In the genomic region with DNA sequence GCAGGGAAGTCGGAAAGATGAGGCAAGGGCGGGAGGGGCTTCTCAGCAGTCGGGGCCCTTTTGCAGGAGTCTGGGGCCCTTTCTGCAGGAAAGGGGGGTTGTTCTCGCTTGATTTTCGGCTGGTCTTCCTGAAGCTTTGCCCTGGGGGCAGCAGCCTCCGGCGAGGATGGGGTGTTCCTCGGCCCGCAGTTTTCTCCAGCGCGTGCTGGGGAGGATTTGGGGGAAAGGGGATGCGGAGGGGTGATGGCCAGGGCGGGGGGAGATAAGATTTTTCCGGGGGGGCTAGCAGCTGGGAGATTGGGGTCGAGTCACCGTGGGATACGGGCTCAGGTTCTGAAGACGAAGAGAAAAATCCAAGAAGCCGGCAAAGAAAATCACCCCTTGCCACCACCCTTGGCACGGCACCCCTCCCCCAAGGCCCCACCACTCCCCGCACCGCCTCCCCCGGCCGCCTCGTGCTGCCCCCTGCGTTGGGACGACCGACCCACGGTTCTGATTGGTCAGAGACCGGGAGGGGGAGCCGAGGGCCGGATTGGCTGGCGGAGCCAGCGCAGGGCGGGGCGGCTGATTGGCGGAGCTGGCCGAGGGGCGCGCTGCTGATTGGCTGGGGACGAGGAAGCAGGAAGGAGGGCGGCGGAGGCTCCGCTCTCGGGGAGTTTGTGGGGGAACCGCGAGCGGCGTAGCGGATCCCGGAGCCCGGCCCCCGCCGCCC, we compare ENCODE assay signal across 8 cellular contexts. TPM values are rescaled to one million over a fixed set of nuclear protein-coding genes. Genes with fewer than 3 reads are reported as not detected.
A peak's percentile ranks its signal among the peaks of the same experiment; 100 is the strongest.
DNase-seq lines count a peak whose midpoint lies in the region; TF ChIP-seq lines count a peak whose summit lies in the region.

A gene (plus strand): TSS at position 654 of the 712 bp plus-strand sequence. CDS start 17,512 bp downstream, outside the sequence.

- no peak within 1 kb of the TSS for H3K56ac ChIP-seq in H9 (ENCODE audit: insufficient read length, low read depth, low read length)

- H3K4ac ChIP-seq in H9 (ENCODE audit: low read depth, low read length) = no peak within 1 kb of the TSS

- no peak within 1 kb of the TSS for H2BK5ac ChIP-seq in H9 (ENCODE audit: insufficient read length, low read length)

- no peak within 1 kb of the TSS for H2BK12ac ChIP-seq in H9 (ENCODE audit: insufficient read length, low read depth, low read length)

- H3K9me3 Mint-ChIP-seq in H9 (no peaks in the 10 kb centered on the region; a peak in 1 of 5 replicates), neural crest cell (no peaks in the 10 kb centered on the region)

- H3K36me3 Mint-ChIP-seq in H9 (ENCODE audit: insufficient read depth in 1 of 3, low read depth in 3 of 3) = peaks cover 0 to 15% (median 0%) of the 10 kb centered on the region in 3 experiments; a peak in 5 of 7 replicates
- no peaks in the 10 kb centered on the region for H3K36me3 Mint-ChIP-seq in neural crest cell (ENCODE audit: low read depth)

- H3K27me3 Mint-ChIP-seq in H9 (ENCODE audit: low read depth) (peaks cover 15% of the 10 kb centered on the region), neural crest cell (ENCODE audit: low read depth) (peaks cover 69% of the 10 kb centered on the region)

- peak within 1 kb of the TSS; percentile 67 to 97 (median 74); a peak in 6 of 7 replicates for H3K27ac Mint-ChIP-seq in H9
- peak within 1 kb of the TSS; percentile 62 for H3K27ac Mint-ChIP-seq in neural crest cell (ENCODE audit: unreplicated experiment)

- H4K91ac ChIP-seq in H9 (ENCODE audit: insufficient read length, low read depth, low read length) = no peak within 1 kb of the TSS

- H2BK15ac ChIP-seq in H9 (ENCODE audit: low read depth, low read length) = no peak within 1 kb of the TSS

- TF ChIP-seq CTCF in H9 (conservative IDR thresholded peaks at IDR 0.05) = no peak
- TF ChIP-seq CTCF in fibroblast of villous mesenchyme (IDR thresholded peaks at IDR 0.05; ENCODE audit: insufficient read depth, low read depth, low read length) = no peak
- peak; percentile 25 for TF ChIP-seq CTCF in neural crest cell (conservative IDR thresholded peaks at IDR 0.05)

- H2BK120ac ChIP-seq in H9 (ENCODE audit: low read depth, low read length, poor library complexity, severe bottlenecking) = no peak within 1 kb of the TSS

- peaks cover 8% of the 10 kb centered on the region for H3K79me1 ChIP-seq in H9 (ENCODE audit: insufficient read depth, low read depth, low read length, poor library complexity, severe bottlenecking)

- peaks cover 30% of the 10 kb centered on the region; the same call in 1 of the 2 replicates for H3K79me2 ChIP-seq in H9 (ENCODE audit: insufficient read depth, low read length)

- H3K23ac ChIP-seq in H9 (ENCODE audit: insufficient read length, low read depth, low read length) = no peak within 1 kb of the TSS

- H3K4me1 ChIP-seq in ES-I3 (ENCODE audit: insufficient read depth, low read length) (peaks cover 36% of the 10 kb centered on the region), H9 (ENCODE audit: insufficient read depth, low read length) (peaks cover 26% of the 10 kb centered on the region), stomach smooth muscle (ENCODE audit: control insufficient read depth, insufficient read depth, low read length) (peaks cover 42% of the 10 kb centered on the region)

- H3K4me3 Mint-ChIP-seq in H9 = peak within 1 kb of the TSS; percentile 95 to 96
- peak within 1 kb of the TSS; percentile 95 for H3K4me3 Mint-ChIP-seq in neural crest cell

- peaks cover 4% of the 10 kb centered on the region; the same call in 1 of the 2 replicates for H3K27me3 ChIP-seq in H9 (ENCODE audit: insufficient read depth, low read length)
- peaks cover 2% of the 10 kb centered on the region; the same call in 1 of the 2 replicates for H3K27me3 ChIP-seq in MG63
- peaks cover 6 to 9% of the 10 kb centered on the region in 2 donors for H3K27me3 ChIP-seq in stomach smooth muscle (ENCODE audit: control insufficient read depth in 1 of 2, insufficient read depth in 2 of 2, low read length in 2 of 2)

- no peak within 1 kb of the TSS for H3K27ac ChIP-seq in H9 (ENCODE audit: insufficient read length, low read depth, low read length)
- peak within 1 kb of the TSS; percentile 18 for H3K27ac ChIP-seq in stomach smooth muscle (ENCODE audit: low read length)

- peak within 1 kb of the TSS; percentile 56 for H3K4me3 ChIP-seq in MG63
- peak within 1 kb of the TSS; percentile 76 for H3K4me3 ChIP-seq in fibroblast of villous mesenchyme (ENCODE audit: low read depth, low read length)
- H3K4me3 ChIP-seq in stomach smooth muscle (ENCODE audit: low read length in 2 of 2) = peak within 1 kb of the TSS; percentile 72 to 78

- peak within 1 kb of the TSS; percentile 80 for H3K4me2 ChIP-seq in H9 (ENCODE audit: insufficient read depth, insufficient read length, low read length)

- H3K14ac ChIP-seq in H9 (ENCODE audit: insufficient read depth, low read length) = peak within 1 kb of the TSS; percentile 80

- no peak within 1 kb of the TSS for H4K8ac ChIP-seq in H9 (replicated peaks; ENCODE audit: insufficient read length, low read depth, low read length)

- peak; percentile 97 for DNase-seq in H9
- DNase-seq in MG63 = peak; percentile 96
- DNase-seq in SHP77 treated with DMSO at 0.1 percent for 48 hours (lab: John Stamatoyannopoulos, UW) = peak; percentile 80
- peak; percentile 98 for DNase-seq in activated effector memory CD4-positive, alpha-beta T cell treated with anti-CD3 and anti-CD28 coated beads, Interleukin-2, amount 50 U/mL, for 16 hours
- DNase-seq in fibroblast of villous mesenchyme (ENCODE audit: low read depth) = peak; percentile 95
- DNase-seq in neural crest cell (ENCODE audit: low read depth, low spot score) = peak; percentile 95

- no peaks in the 10 kb centered on the region for H3K9me3 ChIP-seq in ES-I3 (ENCODE audit: control insufficient read depth, insufficient read depth, low read length)
- no peaks in the 10 kb centered on the region for H3K9me3 ChIP-seq in H9 (ENCODE audit: control insufficient read depth, low read depth, low read length)
- H3K9me3 ChIP-seq in MG63 = no peaks in the 10 kb centered on the region
- no peaks in the 10 kb centered on the region for H3K9me3 ChIP-seq in stomach smooth muscle (ENCODE audit: control insufficient read depth in 2 of 2, low read length in 2 of 2)

- no peak within 1 kb of the TSS for H2BK20ac ChIP-seq in H9 (ENCODE audit: low read depth, low read length, poor library complexity, severe bottlenecking)

- peak within 1 kb of the TSS; percentile 65 for H3K18ac ChIP-seq in H9 (ENCODE audit: insufficient read length, low read depth, low read length)

- no peak within 1 kb of the TSS for H4K5ac ChIP-seq in H9 (ENCODE audit: insufficient read length, low read depth, low read length)

- peaks cover 61 to 66% of the 10 kb centered on the region in 2 experiments for H3K4me1 Mint-ChIP-seq in H9
- H3K4me1 Mint-ChIP-seq in neural crest cell = peaks cover 67% of the 10 kb centered on the region

- H3K36me3 ChIP-seq in ES-I3 (ENCODE audit: insufficient read depth, low read length) (no peaks in the 10 kb centered on the region), MG63 (no peaks in the 10 kb centered on the region), stomach smooth muscle (ENCODE audit: control insufficient read depth in 2 of 2, insufficient read depth in 2 of 2, low read length in 2 of 2) (no peaks in the 10 kb centered on the region)

- H3K9ac ChIP-seq in ES-I3 (ENCODE audit: low read depth, low read length) = peak within 1 kb of the TSS; percentile 79
- H3K9ac ChIP-seq in H9 (ENCODE audit: extremely low read depth, insufficient read length, low read length) = peak within 1 kb of the TSS; percentile 76
- peak within 1 kb of the TSS; percentile 61 to 69 for H3K9ac ChIP-seq in stomach smooth muscle (ENCODE audit: low read length in 2 of 2)

- no peaks in the 10 kb centered on the region for H4K20me1 ChIP-seq in H9 (ENCODE audit: control insufficient read depth, insufficient read depth, insufficient read length)

- no peak within 1 kb of the TSS for H3T11ph ChIP-seq in H9 (ENCODE audit: low read length)

- H2AFZ ChIP-seq in H9 (ENCODE audit: low read length) = no peak within 1 kb of the TSS

- WGBS in H9 (ENCODE audit: extremely low coverage, insufficient read length, low lambda C conversion rate) = no CpG with 5 or more reads among the region's 54 CpGs

- H2AK5ac ChIP-seq in H9 (ENCODE audit: insufficient read length, low read length) = no peak within 1 kb of the TSS

- H3K23me2 ChIP-seq in H9 (ENCODE audit: insufficient read length, low read depth, low read length, poor library complexity, severe bottlenecking) = peaks cover 47% of the 10 kb centered on the region

RNA-seq across cellular contexts. Expression of the gene that starts here (rescaled TPM):
- total RNA-seq in H9 (2021) (52.9 and 54.1 TPM in 2 replicates), fibroblast of villous mesenchyme (9.3 and 11.2 TPM in 2 replicates), neural crest cell (25.6 and 26.4 TPM in 2 replicates)
- 5.9 and 8.2 TPM in 2 replicates for total RNA-seq in MG63 (2014; rRNA removed; shearing (Covaris generic); ENCODE audit: low replicate concordance)
